ENCODE assay signal across 25 cellular contexts in the genomic region with DNA sequence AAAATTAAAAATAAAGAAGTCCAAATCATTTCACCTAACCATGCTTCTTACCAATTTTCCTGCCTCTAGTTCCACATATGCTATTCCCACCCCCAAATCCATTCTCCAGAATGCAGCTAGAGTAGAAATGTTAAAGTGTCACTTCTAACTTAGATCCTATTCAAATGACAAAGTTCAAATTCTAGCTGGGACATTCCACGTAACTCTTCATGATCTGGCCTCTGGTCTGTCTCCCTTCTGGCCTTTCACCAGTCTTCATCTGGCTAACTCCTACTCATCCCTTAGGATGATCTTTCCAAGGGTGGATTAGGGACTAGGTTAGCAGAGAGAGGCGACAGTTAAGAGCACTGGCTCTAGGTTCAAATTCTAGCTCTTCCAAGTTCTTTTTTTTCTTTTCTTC.
A peak's percentile ranks its signal among the peaks of the same experiment; 100 is the strongest.
DNase-seq lines count a peak whose midpoint lies in the region; ATAC-seq, FAIRE-seq and TF ChIP-seq lines count a peak whose summit lies in the region.
"Had no signal": no experiment of that assay in that cellular context is flagged by ENCODE, and none has a peak within 500 bp of the region (broad histone marks: within the 10 kb centered on the region; RNA-seq: fewer than 3 reads in every experiment).

No MANE protein-coding gene starts in this region.

- peaks cover 4% of the 10 kb centered on the region for H3K36me3 Mint-ChIP-seq in activated naive CD4-positive, alpha-beta T cell treated with anti-CD3 and anti-CD28 coated beads, Interleukin-2, amount 50 U/mL, for 24 hours

- BruUV-seq in GM12878 (replicated peaks; lab: Mats Ljungman, UMichigan): no TSS peak

- H3K27ac ChIP-seq in GM12878 (ENCODE audit: control insufficient read depth, insufficient read depth): no peak overlapping the region
- peak overlapping the region in 2 of 3 donors; percentile 31 to 35 for H3K27ac ChIP-seq in right lobe of liver
- H3K27ac ChIP-seq in testis: peak overlapping the region; percentile 62 to 66
- H3K27ac ChIP-seq in suprapubic skin: no peak overlapping the region
- H3K27ac ChIP-seq: BLaER1 treated with 17β-estradiol and CSF1 and Interleukin-3, amounts not matched to agents 10 nM and 100 nM; SJSA1 had no signal

- H3K79me2 ChIP-seq in GM12878 (ENCODE audit: control insufficient read depth, insufficient read depth, low read length): no peaks in the 10 kb centered on the region

- SMC1A ChIA-PET in GM12878 (lab: Charles Lee; ENCODE audit: uncharacterized antibody, unreplicated experiment): interaction anchor here (1.0 to 2.0 kb wide), 3 partner anchors 42 to 490 kb away, joined by 3 to 5 read pairs (median 3); no protein-coding TSS in a partner anchor

- no peak overlapping the region for H3K4me2 ChIP-seq in GM12878 (ENCODE audit: control insufficient read depth, insufficient read depth)
- H3K4me2 ChIP-seq: BLaER1 treated with 17β-estradiol and CSF1 and Interleukin-3, amounts not matched to agents 10 nM and 100 nM had no signal

- H3K27me3 Mint-ChIP-seq in activated naive CD4-positive, alpha-beta T cell treated with anti-CD3 and anti-CD28 coated beads, Interleukin-2, amount 50 U/mL, for 24 hours: no peaks in the 10 kb centered on the region
- H3K27me3 Mint-ChIP-seq: CD4-positive, alpha-beta T cell had no signal

- RAD21 ChIA-PET in GM12878 (lab: Charles Lee; ENCODE audit: unreplicated experiment): interaction anchor here (0.7 to 1.7 kb wide), 3 partner anchors 66 to 490 kb away, joined by 3 to 8 read pairs (median 5); no protein-coding TSS in a partner anchor

- H2AFZ ChIP-seq in GM12878 (ENCODE audit: control insufficient read depth, low read depth, low read length): no peak overlapping the region

- H3K9ac ChIP-seq in GM12878 (ENCODE audit: control insufficient read depth, insufficient read depth, low read length): no peak overlapping the region

- TF ChIP-seq EP300 in GM12878 (IDR thresholded peaks at IDR 0.05; ENCODE audit: borderline replicate concordance in 1 of 2, control insufficient read depth in 1 of 2, low read depth in 2 of 2, low read length in 2 of 2): no peak
- TF ChIP-seq EP300 in suprapubic skin (IDR thresholded peaks at IDR 0.05): no peak

- H3K4me1 Mint-ChIP-seq in activated naive CD4-positive, alpha-beta T cell treated with anti-CD3 and anti-CD28 coated beads, Interleukin-2, amount 50 U/mL, for 24 hours: peaks cover 11% of the 10 kb centered on the region

- H3K36me3 ChIP-seq in GM12878 (ENCODE audit: control insufficient read depth in 2 of 2, insufficient read depth in 2 of 2, low read length in 1 of 2): peaks cover 0 to 2% of the 10 kb centered on the region in 2 experiments; a peak in 1 of 4 replicates
- H3K36me3 ChIP-seq in right lobe of liver: peaks cover 0 to 9% (median 1%) of the 10 kb centered on the region in 4 donors
- no peaks in the 10 kb centered on the region for H3K36me3 ChIP-seq in testis (ENCODE audit: low read depth, missing control alignments)
- H3K36me3 ChIP-seq in suprapubic skin: peaks cover 39% of the 10 kb centered on the region

- TF ChIP-seq POLR2A in GM12878 (IDR thresholded peaks at IDR 0.05; ENCODE audit: low read depth, low read length): no peak
- no peak for TF ChIP-seq POLR2A in right lobe of liver (IDR thresholded peaks at IDR 0.05)
- no peak for TF ChIP-seq POLR2A in testis (IDR thresholded peaks at IDR 0.05)
- TF ChIP-seq POLR2A in suprapubic skin (IDR thresholded peaks at IDR 0.05): no peak

- intact Hi-C loops in GM12878 (cut with micrococcal nuclease; ENCODE audit: unreplicated experiment) (no loop called here), right lobe of liver (cut with DNase I) (loop anchor here in 1 of 2 donors (10.0 kb wide), 1 partner anchor 294 kb away; no protein-coding TSS in a partner anchor), testis (cut with DNase I; ENCODE audit: low total_unique reads) (loop anchor here (10.0 kb wide), 1 partner anchor 424 kb away; no protein-coding TSS in a partner anchor)

- in situ Hi-C loops in GM12878 (cut with MboI): loop anchor here (5.0 kb wide), 3 partner anchors 296 to 486 kb away; no protein-coding TSS in a partner anchor

- no peak for FAIRE-seq in GM12878 (lab: Jason Lieb, UNC)
- FAIRE-seq: A204.1, D721Med, GM18507 had no signal

- POLR2A ChIA-PET in GM12878 (lab: Charles Lee): interaction anchor here (0.9 kb wide), 1 partner anchor 59 kb away, joined by 3 read pairs; no protein-coding TSS in a partner anchor

- H3K27me3 ChIP-seq in GM12878 (replicated peaks in 1 of 2; ENCODE audit: control insufficient read depth in 2 of 2, insufficient read depth in 2 of 2, low read length in 1 of 2): no peaks in the 10 kb centered on the region
- no peaks in the 10 kb centered on the region for H3K27me3 ChIP-seq in right lobe of liver
- H3K27me3 ChIP-seq in testis: no peaks in the 10 kb centered on the region
- H3K27me3 ChIP-seq in suprapubic skin: no peaks in the 10 kb centered on the region
- H3K27me3 ChIP-seq: BLaER1 treated with 17β-estradiol and CSF1 and Interleukin-3, amounts not matched to agents 10 nM and 100 nM; SJSA1 had no signal

- WGBS in GM12878 (ENCODE audit: insufficient coverage, insufficient replicate concordance, low lambda C conversion rate, missing lambda C conversion rate): 94% methylated on average over 2 of the region's 2 CpGs
- 50% methylated on average over 1 of the region's 2 CpGs for WGBS in right lobe of liver (ENCODE audit: insufficient coverage, low coverage, low lambda C conversion rate, missing lambda C conversion rate)
- WGBS in testis, 2 donors: 84 to 85% methylated on average over 2 of the region's 2 CpGs
- 90% methylated on average over 2 of the region's 2 CpGs for WGBS in suprapubic skin

- TF ChIP-seq CTCF in GM12878 (IDR thresholded peaks at IDR 0.05 in 2 of 3, conservative IDR thresholded peaks at IDR 0.05 in 1 of 3; ENCODE audit: control insufficient read depth in 2 of 3, extremely low read depth in 1 of 3, insufficient read depth in 1 of 3, low read depth in 3 of 3, low read length in 3 of 3) (no peak), right lobe of liver (IDR thresholded peaks at IDR 0.05) (no peak), testis (IDR thresholded peaks at IDR 0.05) (no peak), suprapubic skin (IDR thresholded peaks at IDR 0.05) (no peak)

- CTCF ChIA-PET in GM12878 (lab: Yijun Ruan, JAX): interaction anchor here (1.1 to 3.8 kb wide), 6 partner anchors 11 to 431 kb away, joined by 3 to 14 read pairs (median 3); no protein-coding TSS in a partner anchor

- H4K20me1 ChIP-seq in GM12878 (ENCODE audit: control insufficient read depth, insufficient read depth): no peaks in the 10 kb centered on the region
- H4K20me1 ChIP-seq: BLaER1 treated with 17β-estradiol and CSF1 and Interleukin-3, amounts not matched to agents 10 nM and 100 nM had no signal

- H3K9me3 Mint-ChIP-seq in activated naive CD4-positive, alpha-beta T cell treated with anti-CD3 and anti-CD28 coated beads, Interleukin-2, amount 50 U/mL, for 24 hours: no peaks in the 10 kb centered on the region
- H3K9me3 Mint-ChIP-seq: CD4-positive, alpha-beta T cell; HFFc6 had no signal

- no peaks in the 10 kb centered on the region for H3K4me1 ChIP-seq in GM12878 (ENCODE audit: control insufficient read depth, insufficient read depth, low read length)
- H3K4me1 ChIP-seq in right lobe of liver: peaks cover 0 to 36% (median 12%) of the 10 kb centered on the region in 4 donors
- peaks cover 8% of the 10 kb centered on the region for H3K4me1 ChIP-seq in testis
- H3K4me1 ChIP-seq in suprapubic skin: no peaks in the 10 kb centered on the region
- H3K4me1 ChIP-seq: HAP-1 had no signal

- H3K4me3 ChIP-seq in GM12878 (no peak overlapping the region), right lobe of liver (no peak overlapping the region), testis (no peak overlapping the region), suprapubic skin (no peak overlapping the region)
- H3K4me3 ChIP-seq: BLaER1 treated with 17β-estradiol and CSF1 and Interleukin-3, amounts not matched to agents 10 nM and 100 nM; HAP-1; SJSA1 had no signal

- H3K27ac Mint-ChIP-seq in activated naive CD4-positive, alpha-beta T cell treated with anti-CD3 and anti-CD28 coated beads, Interleukin-2, amount 50 U/mL, for 24 hours: peak overlapping the region; percentile 70
- H3K27ac Mint-ChIP-seq: CD4-positive, alpha-beta T cell; HFFc6 had no signal

- no peak for TF ChIP-seq RAD21 in GM12878 (IDR thresholded peaks at IDR 0.05; ENCODE audit: insufficient read depth, low read depth, low read length)

- H3K4me3 Mint-ChIP-seq in activated naive CD4-positive, alpha-beta T cell treated with anti-CD3 and anti-CD28 coated beads, Interleukin-2, amount 50 U/mL, for 24 hours: no peak overlapping the region
- H3K4me3 Mint-ChIP-seq: CD4-positive, alpha-beta T cell; HFFc6 had no signal

- no peaks in the 10 kb centered on the region for H3K9me3 ChIP-seq in GM12878 (replicated peaks; ENCODE audit: control insufficient read depth, insufficient read depth, low read length)
- H3K9me3 ChIP-seq in right lobe of liver: no peaks in the 10 kb centered on the region
- H3K9me3 ChIP-seq in testis: no peaks in the 10 kb centered on the region
- no peaks in the 10 kb centered on the region for H3K9me3 ChIP-seq in suprapubic skin
- H3K9me3 ChIP-seq: BLaER1 treated with 17β-estradiol and CSF1 and Interleukin-3, amounts not matched to agents 10 nM and 100 nM; HAP-1; SJSA1 had no signal

- ATAC-seq in GM12878: no peak
- peak; percentile 43 to 71 (median 58) for ATAC-seq in right lobe of liver
- ATAC-seq in GM21529 (IDR thresholded peaks at IDR 0.05; ENCODE audit: unreplicated experiment): no peak

- no peak for DNase-seq in activated naive CD4-positive, alpha-beta T cell treated with anti-CD3 and anti-CD28 coated beads, Interleukin-2, amount 50 U/mL, for 16 hours
- no peak for DNase-seq in GM12878 (ENCODE audit: low read depth, low spot score)
- no peak for DNase-seq in right lobe of liver
- DNase-seq in testis: no peak
- no peak for DNase-seq in suprapubic skin (ENCODE audit: low spot score in 2 of 2)
- DNase-seq: AML-193; CD4-positive, alpha-beta T cell; GOT3; HFFc6; NCI-H1048; NCI-H1417; NCI-H1694; NCI-H2029 treated with DMSO at 0.1 percent for 48 hours; NCI-H510A; NCI-H69; Right ventricle myocardium superior; RPMI8226 had no signal

Comparison
In these comparisons a context has a peak if more than half of its experiments do, and no peak if none do; other contexts are left out.
1. ATAC-seq: peak in right lobe of liver (4 of 4); none in GM12878 (single experiment) and GM21529 (single experiment).
2. H3K27ac ChIP-seq: peak in right lobe of liver (2 of 3) and testis (2 of 2); none in GM12878 (single experiment) and suprapubic skin (single experiment).